ENCODE assay signal across 8 cellular contexts in the genomic region with DNA sequence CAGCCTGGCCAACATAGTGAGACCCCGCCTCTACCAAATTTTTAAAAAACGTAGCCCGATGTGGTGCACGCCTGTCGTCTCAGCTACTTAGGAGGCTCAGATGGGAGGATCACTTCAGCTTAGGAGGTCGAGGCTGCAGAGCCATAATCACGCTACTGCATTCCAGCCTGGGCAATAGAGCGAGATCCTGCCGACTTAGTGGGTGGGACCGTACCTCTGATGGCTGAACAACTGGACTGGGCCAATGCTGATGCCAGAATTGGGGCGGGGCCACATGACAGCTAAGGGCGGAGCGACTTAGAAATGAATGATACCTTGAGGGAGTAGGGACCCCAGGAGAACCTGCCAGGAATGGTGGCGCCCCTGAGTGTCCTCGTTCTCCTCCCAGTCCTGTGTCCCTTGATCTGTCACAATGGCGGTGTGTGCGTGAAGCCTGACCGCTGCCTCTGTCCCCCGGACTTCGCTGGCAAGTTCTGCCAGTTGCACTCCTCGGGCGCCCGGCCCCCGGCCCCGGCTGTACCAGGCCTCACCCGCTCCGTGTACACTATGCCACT. TPM values are rescaled to one million over a fixed set of nuclear protein-coding genes. Genes with fewer than 3 reads are reported as not detected.
DNase-seq lines count a peak whose midpoint lies in the region; ATAC-seq and TF ChIP-seq lines count a peak whose summit lies in the region.

No MANE protein-coding gene starts in this region.

- no peak for TF ChIP-seq CTCF in WTC11 (IDR thresholded peaks at IDR 0.05)
- TF ChIP-seq CTCF in stomach (IDR thresholded peaks at IDR 0.05) = no peak

- no peak for ATAC-seq in WTC11

- CTCF ChIA-PET in WTC11 (lab: Charles Lee) = interaction anchor here (1.0 to 7.7 kb wide), 23 partner anchors 10 to 160 kb away, joined by 3 to 101 read pairs (median 13); a partner anchor contains a TSS

- WGBS in stomach, 5 donors = 12 to 35% (median 23%) methylated on average over 17 to 27 of the region's 27 CpGs

- intact Hi-C loops in stomach (cut with DNase I; ENCODE audit: low total_unique reads) = no loop called here

- H3K9me3 ChIP-seq in iPS-20b (ENCODE audit: insufficient read depth, low read depth, low read length) (no peaks in the 10 kb centered on the region), stomach (no peaks in the 10 kb centered on the region)

- H3K27me3 Mint-ChIP-seq in WTC11 (ENCODE audit: low read depth) = peaks cover 90% of the 10 kb centered on the region

- no peaks in the 10 kb centered on the region for H3K9me3 Mint-ChIP-seq in WTC11

- no peak for TF ChIP-seq POLR2A in stomach (IDR thresholded peaks at IDR 0.05)

- no peak overlapping the region for H3K27ac ChIP-seq in iPS-20b (ENCODE audit: low read length)
- peak overlapping the region; percentile 82 to 92 (median 89) for H3K27ac ChIP-seq in stomach

- peaks cover 49% of the 10 kb centered on the region for H3K4me1 Mint-ChIP-seq in WTC11

- H3K27ac Mint-ChIP-seq in WTC11 = no peak overlapping the region

- peak overlapping the region; percentile 62; the same call in 1 of the 2 replicates for H3K4me3 ChIP-seq in iPS-20b (ENCODE audit: low read length)
- H3K4me3 ChIP-seq in stomach = peak overlapping the region; percentile 48 to 53 (median 52)

- no peak overlapping the region for H3K9ac ChIP-seq in iPS-20b (ENCODE audit: low read depth, low read length)

- H3K36me3 ChIP-seq in iPS-20b (ENCODE audit: insufficient read depth, low read depth, low read length) (no peaks in the 10 kb centered on the region), stomach (no peaks in the 10 kb centered on the region)

- DNase-seq in NCI-H510A treated with DMSO at 0.1 percent for 48 hours (lab: John Stamatoyannopoulos, UW) (peak; percentile 50), NCI-H510A (lab: John Stamatoyannopoulos, UW) (no peak), WTC11 (ENCODE audit: low spot score) (no peak), stomach (no peak), dedifferentiated amniotic fluid mesenchymal stem cell (ENCODE audit: extremely low spot score) (no peak), SKM-1 treated with dmso at 0.1 percent for 144 hours (lab: John Stamatoyannopoulos, UW; ENCODE audit: unreplicated experiment) (no peak)
- no peak for DNase-seq in stimulated activated CD4-positive, alpha-beta T cell treated with anti-CD3 and anti-CD28 coated beads, Interleukin-1b, Interleukin-23, amount 100 ng/mL, for 48 hours

- POLR2A ChIA-PET in WTC11 (lab: Charles Lee) = interaction anchor here (1.3 to 3.9 kb wide), 2 partner anchors 9 to 26 kb away, joined by 3 to 39 read pairs; no protein-coding TSS in a partner anchor

- peaks cover 15% of the 10 kb centered on the region for H3K4me1 ChIP-seq in iPS-20b (ENCODE audit: insufficient read depth, low read length)
- H3K4me1 ChIP-seq in stomach = peaks cover 60 to 95% (median 79%) of the 10 kb centered on the region in 4 donors

- peak overlapping the region; percentile 77 for H3K4me3 Mint-ChIP-seq in WTC11

- no peak for TF ChIP-seq EP300 in stomach (IDR thresholded peaks at IDR 0.05)

- no peaks in the 10 kb centered on the region for H3K36me3 Mint-ChIP-seq in WTC11

- peaks cover 93% of the 10 kb centered on the region for H3K27me3 ChIP-seq in iPS-20b (ENCODE audit: insufficient read depth, low read length)
- H3K27me3 ChIP-seq in stomach = peaks cover 0 to 67% (median 23%) of the 10 kb centered on the region in 3 donors

TF ChIP-seq in WTC11, 78 proteins besides CTCF, POLR2A, EP300 and RAD21:
- TF ChIP-seq TEAD1 (CRISPR knock-in tag; IDR thresholded peaks at IDR 0.05) (no peak), CREB1 (CRISPR knock-in tag; IDR thresholded peaks at IDR 0.05) (no peak), GABPB1 (CRISPR knock-in tag; IDR thresholded peaks at IDR 0.05) (no peak), ZNF121 (CRISPR knock-in tag; IDR thresholded peaks at IDR 0.05) (peak; percentile 96), NR2C2 (CRISPR knock-in tag; IDR thresholded peaks at IDR 0.05) (no peak), SMAD3 (CRISPR knock-in tag; IDR thresholded peaks at IDR 0.05; ENCODE audit: borderline replicate concordance) (no peak), SP1 (CRISPR knock-in tag; conservative IDR thresholded peaks at IDR 0.05) (no peak), GTF2I (CRISPR knock-in tag; conservative IDR thresholded peaks at IDR 0.05) (0 out of 2 replicates have a peak, but pooled peaks have one; percentile 3)
- TF ChIP-seq, protein P1, sequence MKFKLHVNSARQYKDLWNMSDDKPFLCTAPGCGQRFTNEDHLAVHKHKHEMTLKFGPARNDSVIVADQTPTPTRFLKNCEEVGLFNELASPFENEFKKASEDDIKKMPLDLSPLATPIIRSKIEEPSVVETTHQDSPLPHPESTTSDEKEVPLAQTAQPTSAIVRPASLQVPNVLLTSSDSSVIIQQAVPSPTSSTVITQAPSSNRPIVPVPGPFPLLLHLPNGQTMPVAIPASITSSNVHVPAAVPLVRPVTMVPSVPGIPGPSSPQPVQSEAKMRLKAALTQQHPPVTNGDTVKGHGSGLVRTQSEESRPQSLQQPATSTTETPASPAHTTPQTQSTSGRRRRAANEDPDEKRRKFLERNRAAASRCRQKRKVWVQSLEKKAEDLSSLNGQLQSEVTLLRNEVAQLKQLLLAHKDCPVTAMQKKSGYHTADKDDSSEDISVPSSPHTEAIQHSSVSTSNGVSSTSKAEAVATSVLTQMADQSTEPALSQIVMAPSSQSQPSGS (CRISPR knock-in tag; IDR thresholded peaks at IDR 0.05; ENCODE audit: borderline replicate concordance, low read depth) = no peak
- TF ChIP-seq, protein P2, sequence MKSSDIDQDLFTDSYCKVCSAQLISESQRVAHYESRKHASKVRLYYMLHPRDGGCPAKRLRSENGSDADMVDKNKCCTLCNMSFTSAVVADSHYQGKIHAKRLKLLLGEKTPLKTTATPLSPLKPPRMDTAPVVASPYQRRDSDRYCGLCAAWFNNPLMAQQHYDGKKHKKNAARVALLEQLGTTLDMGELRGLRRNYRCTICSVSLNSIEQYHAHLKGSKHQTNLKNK (CRISPR knock-in tag; IDR thresholded peaks at IDR 0.05) = no peak
- TF ChIP-seq, protein P3, sequence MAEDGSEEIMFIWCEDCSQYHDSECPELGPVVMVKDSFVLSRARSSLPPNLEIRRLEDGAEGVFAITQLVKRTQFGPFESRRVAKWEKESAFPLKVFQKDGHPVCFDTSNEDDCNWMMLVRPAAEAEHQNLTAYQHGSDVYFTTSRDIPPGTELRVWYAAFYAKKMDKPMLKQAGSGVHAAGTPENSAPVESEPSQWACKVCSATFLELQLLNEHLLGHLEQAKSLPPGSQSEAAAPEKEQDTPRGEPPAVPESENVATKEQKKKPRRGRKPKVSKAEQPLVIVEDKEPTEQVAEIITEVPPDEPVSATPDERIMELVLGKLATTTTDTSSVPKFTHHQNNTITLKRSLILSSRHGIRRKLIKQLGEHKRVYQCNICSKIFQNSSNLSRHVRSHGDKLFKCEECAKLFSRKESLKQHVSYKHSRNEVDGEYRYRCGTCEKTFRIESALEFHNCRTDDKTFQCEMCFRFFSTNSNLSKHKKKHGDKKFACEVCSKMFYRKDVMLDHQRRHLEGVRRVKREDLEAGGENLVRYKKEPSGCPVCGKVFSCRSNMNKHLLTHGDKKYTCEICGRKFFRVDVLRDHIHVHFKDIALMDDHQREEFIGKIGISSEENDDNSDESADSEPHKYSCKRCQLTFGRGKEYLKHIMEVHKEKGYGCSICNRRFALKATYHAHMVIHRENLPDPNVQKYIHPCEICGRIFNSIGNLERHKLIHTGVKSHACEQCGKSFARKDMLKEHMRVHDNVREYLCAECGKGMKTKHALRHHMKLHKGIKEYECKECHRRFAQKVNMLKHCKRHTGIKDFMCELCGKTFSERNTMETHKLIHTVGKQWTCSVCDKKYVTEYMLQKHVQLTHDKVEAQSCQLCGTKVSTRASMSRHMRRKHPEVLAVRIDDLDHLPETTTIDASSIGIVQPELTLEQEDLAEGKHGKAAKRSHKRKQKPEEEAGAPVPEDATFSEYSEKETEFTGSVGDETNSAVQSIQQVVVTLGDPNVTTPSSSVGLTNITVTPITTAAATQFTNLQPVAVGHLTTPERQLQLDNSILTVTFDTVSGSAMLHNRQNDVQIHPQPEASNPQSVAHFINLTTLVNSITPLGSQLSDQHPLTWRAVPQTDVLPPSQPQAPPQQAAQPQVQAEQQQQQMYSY (CRISPR knock-in tag; IDR thresholded peaks at IDR 0.05) = no peak
- TF ChIP-seq, protein P4, sequence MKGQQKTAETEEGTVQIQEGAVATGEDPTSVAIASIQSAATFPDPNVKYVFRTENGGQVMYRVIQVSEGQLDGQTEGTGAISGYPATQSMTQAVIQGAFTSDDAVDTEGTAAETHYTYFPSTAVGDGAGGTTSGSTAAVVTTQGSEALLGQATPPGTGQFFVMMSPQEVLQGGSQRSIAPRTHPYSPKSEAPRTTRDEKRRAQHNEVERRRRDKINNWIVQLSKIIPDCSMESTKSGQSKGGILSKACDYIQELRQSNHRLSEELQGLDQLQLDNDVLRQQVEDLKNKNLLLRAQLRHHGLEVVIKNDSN (CRISPR knock-in tag; IDR thresholded peaks at IDR 0.05) = no peak
- TF ChIP-seq, protein P5, sequence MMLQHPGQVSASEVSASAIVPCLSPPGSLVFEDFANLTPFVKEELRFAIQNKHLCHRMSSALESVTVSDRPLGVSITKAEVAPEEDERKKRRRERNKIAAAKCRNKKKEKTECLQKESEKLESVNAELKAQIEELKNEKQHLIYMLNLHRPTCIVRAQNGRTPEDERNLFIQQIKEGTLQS (CRISPR knock-in tag; conservative IDR thresholded peaks at IDR 0.05) = no peak

RNA-seq across cellular contexts. Expression of a gene that starts 3.6 kb away (rescaled TPM):
- total RNA-seq in WTC11 (2021) = 125 to 168 TPM (median 166 TPM) in 3 replicates
- total RNA-seq in stomach = 1,000 to 10,000 TPM in 1 of 5 donors, 100 to 1,000 TPM in 3, 10 to 100 TPM in 1; 79.0 to 1,027 (median 190) TPM
- 100 to 1,000 TPM in 1 of 3 donors, 10 to 100 TPM in 2; 66.1 to 102 (median 98.6) TPM for polyA plus RNA-seq in stomach

RNA-seq across cellular contexts. Expression of a gene that starts 28.1 kb away (rescaled TPM):
- total RNA-seq in WTC11 (2021) (71.7 to 82.1 TPM (median 76.9 TPM) in 3 replicates), stomach (100 to 1,000 TPM in 1 of 5 donors, 10 to 100 TPM in 4; 15.8 to 102 (median 70.6) TPM)
- 10 to 100 TPM; 76.1 to 95.7 (median 79.9) TPM for polyA plus RNA-seq in stomach
